ENCODE assay signal across 21 cellular contexts in the genomic region with DNA sequence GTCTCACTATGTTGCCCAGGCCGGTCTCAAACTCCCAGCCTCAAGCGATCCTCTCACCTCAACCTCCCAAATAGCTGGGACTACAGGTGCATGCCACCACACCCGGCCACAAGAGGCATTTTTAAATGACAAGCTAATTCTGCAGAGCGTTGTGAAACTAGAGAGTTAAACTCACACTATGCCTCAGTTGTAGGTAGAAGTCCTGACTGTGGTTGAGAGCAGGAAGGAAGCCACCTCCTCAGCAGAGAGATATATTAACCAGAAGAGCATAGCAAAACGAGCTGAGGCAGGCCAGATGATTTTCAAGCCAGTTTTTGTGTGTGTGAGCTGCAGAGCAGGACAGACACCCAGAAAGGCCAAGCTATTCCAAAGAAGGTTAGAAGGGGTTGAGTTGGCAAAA.
A peak's percentile ranks its signal among the peaks of the same experiment; 100 is the strongest.
DNase-seq lines count a peak whose midpoint lies in the region; ATAC-seq and TF ChIP-seq lines count a peak whose summit lies in the region.
"Had no signal": no experiment of that assay in that cellular context is flagged by ENCODE, and none has a peak within 500 bp of the region (broad histone marks: within the 10 kb centered on the region; RNA-seq: fewer than 3 reads in every experiment).

No MANE protein-coding gene starts in this region.

- H4K20me1 ChIP-seq in OCI-LY7 (ENCODE audit: insufficient read depth, low read length), result no peaks in the 10 kb centered on the region
- H4K20me1 ChIP-seq in SK-N-SH (ENCODE audit: insufficient read depth), result no peaks in the 10 kb centered on the region

- peak; percentile 39 for ATAC-seq in activated naive CD8-positive, alpha-beta T cell treated with anti-CD3 and anti-CD28 coated beads, Interleukin-2, amount 10 ng/mL, durations not matched to agents 7 days and 5 days (ENCODE audit: low read depth)
- no peak for ATAC-seq in activated naive CD8-positive, alpha-beta T cell treated with anti-CD3 and anti-CD28 coated beads, Interleukin-2, amount 50 U/mL, for 24 hours
- peak; percentile 84 for ATAC-seq in GM21619 (IDR thresholded peaks at IDR 0.05; ENCODE audit: unreplicated experiment)
- ATAC-seq in HG03196 (IDR thresholded peaks at IDR 0.05; ENCODE audit: unreplicated experiment), result peak; percentile 81
- no peak for ATAC-seq in GM18519 (IDR thresholded peaks at IDR 0.05; ENCODE audit: low FRiP score, unreplicated experiment)
- ATAC-seq: sciatic nerve had no signal

- peaks cover 1% of the 10 kb centered on the region for H3K9me3 Mint-ChIP-seq in activated naive CD8-positive, alpha-beta T cell treated with anti-CD3 and anti-CD28 coated beads, Interleukin-2, amount 10 ng/mL, durations not matched to agents 7 days and 5 days
- no peaks in the 10 kb centered on the region for H3K9me3 Mint-ChIP-seq in activated naive CD8-positive, alpha-beta T cell treated with anti-CD3 and anti-CD28 coated beads, Interleukin-2, amount 50 U/mL, for 24 hours

- no peaks in the 10 kb centered on the region for H3K4me1 ChIP-seq in OCI-LY7 (ENCODE audit: insufficient read depth, low read length, poor library complexity, severe bottlenecking)
- no peaks in the 10 kb centered on the region for H3K4me1 ChIP-seq in SK-N-SH (ENCODE audit: control insufficient read depth in 1 of 2, insufficient read depth in 2 of 2, low read depth in 1 of 2, low read length in 1 of 2)

- CTCF ChIA-PET in OCI-LY7 (lab: Charles Lee; ENCODE audit: unreplicated experiment) (no interaction called here), SK-N-SH (lab: Yijun Ruan, JAX) (interaction anchor here (0.6 to 1.8 kb wide), 4 partner anchors 9 to 1466 kb away, joined by 3 to 4 read pairs (median 3); no protein-coding TSS in a partner anchor)

- no peaks in the 10 kb centered on the region for H3K9me3 ChIP-seq in OCI-LY7 (ENCODE audit: low read length)
- H3K9me3 ChIP-seq in SK-N-SH, result no peaks in the 10 kb centered on the region

- H3K27ac ChIP-seq in OCI-LY7 (ENCODE audit: low read depth, low read length, poor library complexity, severe bottlenecking), result no peak overlapping the region
- no peak overlapping the region for H3K27ac ChIP-seq in SK-N-SH (ENCODE audit: low read depth in 2 of 2, low read length in 1 of 2)

- no TSS peak for BruUV-seq in OCI-LY7 (replicated peaks; lab: Mats Ljungman, UMichigan)

- no peaks in the 10 kb centered on the region for H3F3A ChIP-seq in SK-N-SH (replicated peaks; ENCODE audit: insufficient read depth)

- peaks cover 9% of the 10 kb centered on the region for H3K4me1 Mint-ChIP-seq in activated naive CD8-positive, alpha-beta T cell treated with anti-CD3 and anti-CD28 coated beads, Interleukin-2, amount 10 ng/mL, durations not matched to agents 7 days and 5 days
- no peaks in the 10 kb centered on the region for H3K4me1 Mint-ChIP-seq in activated naive CD8-positive, alpha-beta T cell treated with anti-CD3 and anti-CD28 coated beads, Interleukin-2, amount 50 U/mL, for 24 hours

- H2AFZ ChIP-seq in OCI-LY7 (ENCODE audit: low read length), result no peak overlapping the region
- no peak overlapping the region for H2AFZ ChIP-seq in SK-N-SH (ENCODE audit: low read depth)

- no peak overlapping the region for H3K4me2 ChIP-seq in OCI-LY7 (ENCODE audit: low read length)
- H3K4me2 ChIP-seq in SK-N-SH, result no peak overlapping the region

- no peak overlapping the region for H3K9ac ChIP-seq in SK-N-SH

- H3K9me2 ChIP-seq in OCI-LY7 (ENCODE audit: insufficient read depth, low read length) (no peaks in the 10 kb centered on the region), SK-N-SH (no peaks in the 10 kb centered on the region)

- no peak overlapping the region for H3K4me3 Mint-ChIP-seq in activated naive CD8-positive, alpha-beta T cell treated with anti-CD3 and anti-CD28 coated beads, Interleukin-2, amount 10 ng/mL, durations not matched to agents 7 days and 5 days
- no peak overlapping the region for H3K4me3 Mint-ChIP-seq in activated naive CD8-positive, alpha-beta T cell treated with anti-CD3 and anti-CD28 coated beads, Interleukin-2, amount 50 U/mL, for 24 hours

- H3K36me3 ChIP-seq in OCI-LY7 (ENCODE audit: insufficient read depth, low read length) (no peaks in the 10 kb centered on the region), SK-N-SH (replicated peaks in 1 of 2; ENCODE audit: control insufficient read depth in 1 of 2, insufficient read depth in 2 of 2, low read length in 1 of 2) (no peaks in the 10 kb centered on the region)

- no peak for TF ChIP-seq EP300 in SK-N-SH (IDR thresholded peaks at IDR 0.05; ENCODE audit: borderline replicate concordance in 1 of 2, low read depth in 1 of 2, low read length in 1 of 2)

- POLR2A ChIA-PET in activated naive CD8-positive, alpha-beta T cell treated with anti-CD3 and anti-CD28 coated beads, Interleukin-2, amount 10 ng/mL, durations not matched to agents 7 days and 5 days (lab: Charles Lee), result no interaction called here
- POLR2A ChIA-PET in OCI-LY7 (lab: Charles Lee) (interaction anchor here (1.2 to 1.5 kb wide), 2 partner anchors 8 to 14 kb away, joined by 4 read pairs; no protein-coding TSS in a partner anchor), SK-N-SH (lab: Yijun Ruan, JAX) (no interaction called here)

- H3K27me3 Mint-ChIP-seq in activated naive CD8-positive, alpha-beta T cell treated with anti-CD3 and anti-CD28 coated beads, Interleukin-2, amount 10 ng/mL, durations not matched to agents 7 days and 5 days, result peaks cover 9% of the 10 kb centered on the region
- H3K27me3 Mint-ChIP-seq in activated naive CD8-positive, alpha-beta T cell treated with anti-CD3 and anti-CD28 coated beads, Interleukin-2, amount 50 U/mL, for 24 hours, result peaks cover under 1% of the 10 kb centered on the region

- H3K27me3 ChIP-seq in SK-N-SH (ENCODE audit: insufficient read depth), result no peaks in the 10 kb centered on the region

- TF ChIP-seq RAD21 in SK-N-SH (IDR thresholded peaks at IDR 0.05; ENCODE audit: low read length), result no peak

- TF ChIP-seq CTCF in OCI-LY7 (conservative IDR thresholded peaks at IDR 0.05; ENCODE audit: low read length) (no peak), SK-N-SH (IDR thresholded peaks at IDR 0.05) (no peak)

- H3K4me3 ChIP-seq in OCI-LY7 (ENCODE audit: low read depth, low read length, poor library complexity, severe bottlenecking) (no peak overlapping the region), SK-N-SH (ENCODE audit: low read depth in 2 of 2, low read length in 1 of 2) (no peak overlapping the region)

- intact Hi-C loops in OCI-LY7 (cut with micrococcal nuclease; ENCODE audit: unreplicated experiment), result no loop called here

- WGBS in SK-N-SH (ENCODE audit: low lambda C conversion rate), result 21% methylated on average over 5 of the region's 5 CpGs

- DNase-seq in activated naive CD8-positive, alpha-beta T cell treated with anti-CD3 and anti-CD28 coated beads, Interleukin-2, amount 10 ng/mL, durations not matched to agents 7 days and 5 days, result no peak
- no peak for DNase-seq in activated naive CD8-positive, alpha-beta T cell treated with anti-CD3 and anti-CD28 coated beads, Interleukin-2, amount 50 U/mL, for 24 hours
- DNase-seq in OCI-LY7 (ENCODE audit: low spot score) (no peak), SK-N-SH (no peak), cerebellum (ENCODE audit: low spot score) (no peak)
- DNase-seq: activated CD4-positive, alpha-beta T cell treated with anti-CD3 and anti-CD28 coated beads for 48 hours; activated T-cell treated with anti-CD3 and anti-CD28 coated beads, Interleukin-2, amount 50 U/mL, for 48 hours; amniotic stem cell; erythroblast; kidney glomerular epithelial cell; midbrain; NCI-H1092 treated with DMSO at 0.1 percent for 48 hours; NCI-H226; nucleus accumbens; SIG-M5; stimulated activated CD4-positive, alpha-beta T cell treated with anti-CD3 and anti-CD28 coated beads, Interleukin-4, amount 100 ng/mL, for 24 hours; T1000 had no signal

- no peaks in the 10 kb centered on the region for H3K36me3 Mint-ChIP-seq in activated naive CD8-positive, alpha-beta T cell treated with anti-CD3 and anti-CD28 coated beads, Interleukin-2, amount 10 ng/mL, durations not matched to agents 7 days and 5 days
- no peaks in the 10 kb centered on the region for H3K36me3 Mint-ChIP-seq in activated naive CD8-positive, alpha-beta T cell treated with anti-CD3 and anti-CD28 coated beads, Interleukin-2, amount 50 U/mL, for 24 hours (ENCODE audit: low read depth)

- H3K27ac Mint-ChIP-seq in activated naive CD8-positive, alpha-beta T cell treated with anti-CD3 and anti-CD28 coated beads, Interleukin-2, amount 10 ng/mL, durations not matched to agents 7 days and 5 days, result no peak overlapping the region
- H3K27ac Mint-ChIP-seq in activated naive CD8-positive, alpha-beta T cell treated with anti-CD3 and anti-CD28 coated beads, Interleukin-2, amount 50 U/mL, for 24 hours, result no peak overlapping the region

- H3K79me2 ChIP-seq in OCI-LY7 (ENCODE audit: insufficient read depth, low read depth, low read length) (no peaks in the 10 kb centered on the region), SK-N-SH (ENCODE audit: insufficient read depth) (no peaks in the 10 kb centered on the region)

TF ChIP-seq in SK-N-SH, 30 proteins besides CTCF, POLR2A, EP300 and RAD21:
- TF ChIP-seq ELF1 (IDR thresholded peaks at IDR 0.05), result no peak
- TF ChIP-seq, protein P1, sequence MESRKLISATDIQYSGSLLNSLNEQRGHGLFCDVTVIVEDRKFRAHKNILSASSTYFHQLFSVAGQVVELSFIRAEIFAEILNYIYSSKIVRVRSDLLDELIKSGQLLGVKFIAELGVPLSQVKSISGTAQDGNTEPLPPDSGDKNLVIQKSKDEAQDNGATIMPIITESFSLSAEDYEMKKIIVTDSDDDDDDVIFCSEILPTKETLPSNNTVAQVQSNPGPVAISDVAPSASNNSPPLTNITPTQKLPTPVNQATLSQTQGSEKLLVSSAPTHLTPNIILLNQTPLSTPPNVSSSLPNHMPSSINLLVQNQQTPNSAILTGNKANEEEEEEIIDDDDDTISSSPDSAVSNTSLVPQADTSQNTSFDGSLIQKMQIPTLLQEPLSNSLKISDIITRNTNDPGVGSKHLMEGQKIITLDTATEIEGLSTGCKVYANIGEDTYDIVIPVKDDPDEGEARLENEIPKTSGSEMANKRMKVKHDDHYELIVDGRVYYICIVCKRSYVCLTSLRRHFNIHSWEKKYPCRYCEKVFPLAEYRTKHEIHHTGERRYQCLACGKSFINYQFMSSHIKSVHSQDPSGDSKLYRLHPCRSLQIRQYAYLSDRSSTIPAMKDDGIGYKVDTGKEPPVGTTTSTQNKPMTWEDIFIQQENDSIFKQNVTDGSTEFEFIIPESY (IDR thresholded peaks at IDR 0.05; ENCODE audit: borderline replicate concordance, low read depth), result no peak
- TF ChIP-seq TAF1 (IDR thresholded peaks at IDR 0.05; ENCODE audit: borderline replicate concordance, low read depth, low read length), result no peak
- TF ChIP-seq SMC3 (IDR thresholded peaks at IDR 0.05; ENCODE audit: low read depth, low read length), result no peak
- no peak for TF ChIP-seq GATA2 (CRISPR knock-in tag; IDR thresholded peaks at IDR 0.05)

Comparison
In these comparisons a context has a peak if more than half of its experiments do, and no peak if none do; other contexts are left out.
1. ATAC-seq: peak in activated naive CD8-positive, alpha-beta T cell treated with anti-CD3 and anti-CD28 coated beads, Interleukin-2, amount 10 ng/mL, durations not matched to agents 7 days and 5 days (single experiment), GM21619 (single experiment) and HG03196 (single experiment); none in activated naive CD8-positive, alpha-beta T cell treated with anti-CD3 and anti-CD28 coated beads, Interleukin-2, amount 50 U/mL, for 24 hours (single experiment) and GM18519 (single experiment).